Comparison of ENCODE assay signal across 36 cellular contexts in genomic region chr4:42395595-42395994, GRCh38. TPM values are rescaled to one million over a fixed set of nuclear protein-coding genes. Genes with fewer than 3 reads are reported as not detected.
"Had no signal": no experiment of that assay in that cellular context is flagged by ENCODE, and none has a peak within 500 bp of the region (broad histone marks: within the 10 kb centered on the region; RNA-seq: fewer than 3 reads in every experiment).

No MANE protein-coding gene starts in this region.

- H3K27ac Mint-ChIP-seq: activated CD4-positive, alpha-beta memory T cell treated with anti-CD3 and anti-CD28 coated beads, Interleukin-2, amount 10 ng/mL, durations not matched to agents 7 days and 5 days; activated CD4-positive, alpha-beta T cell treated with anti-CD3 and anti-CD28 coated beads for 36 hours; activated CD4-positive, alpha-beta T cell treated with anti-CD3 and anti-CD28 coated beads, Interleukin-2, amount 10 ng/mL, durations not matched to agents 7 days and 5 days; activated CD8-positive, alpha-beta memory T cell treated with anti-CD3 and anti-CD28 coated beads, Interleukin-2, amount 10 ng/mL, durations not matched to agents 7 days and 5 days; activated CD8-positive, alpha-beta T cell treated with anti-CD3 and anti-CD28 coated beads, Interleukin-2, amount 10 ng/mL, durations not matched to agents 7 days and 5 days; activated naive CD4-positive, alpha-beta T cell treated with anti-CD3 and anti-CD28 coated beads, Interleukin-2, amount 10 ng/mL, durations not matched to agents 7 days and 5 days; activated naive CD4-positive, alpha-beta T cell treated with anti-CD3 and anti-CD28 coated beads, Interleukin-2, amount 50 U/mL, for 24 hours; activated naive CD8-positive, alpha-beta T cell; activated naive CD8-positive, alpha-beta T cell treated with anti-CD3 and anti-CD28 coated beads, Interleukin-2, amount 10 ng/mL, durations not matched to agents 7 days and 5 days; activated naive CD8-positive, alpha-beta T cell treated with anti-CD3 and anti-CD28 coated beads, Interleukin-2, amount 50 U/mL, for 24 hours; activated T-cell treated with anti-CD3 and anti-CD28 coated beads, Interleukin-2, amount 50 U/mL, for 24 hours; activated T-cell treated with anti-CD3 and anti-CD28 coated beads, Interleukin-2, amount 50 U/mL, for 72 hours; activated T-helper 1 cell treated with anti-CD3 and anti-CD28 coated beads, Interleukin-12 subunit alpha, Interleukin-12 subunit beta, Interleukin-2, Interleukin-4 antibody, amounts not matched to agents 30 ng/mL and 10 ng/mL and 1 ng/mL, durations not matched to agents 14 hours and 24 hours and 36 hours; activated T-helper 17 cell treated with anti-CD3 and anti-CD28 coated beads, Interleukin-2, amount 50 U/mL, for 72 hours; T-helper 2 cell treated with Interferon-gamma antibody and Interleukin-4, amounts not matched to agents 5 μg/mL and 100 μg/mL, for 36 hours; WTC11 had no signal

- ATAC-seq: activated CD4-positive, alpha-beta T cell treated with anti-CD3 and anti-CD28 coated beads for 36 hours; activated CD4-positive, CD25-positive, alpha-beta regulatory T cell treated with anti-CD3 and anti-CD28 coated beads, Interleukin-2, amount 50 U/mL, for 24 hours; activated CD8-positive, alpha-beta memory T cell treated with anti-CD3 and anti-CD28 coated beads, Interleukin-2, amount 10 ng/mL, durations not matched to agents 7 days and 5 days; activated CD8-positive, alpha-beta T cell treated with anti-CD3 and anti-CD28 coated beads, Interleukin-2, amount 10 ng/mL, durations not matched to agents 7 days and 5 days; activated naive CD8-positive, alpha-beta T cell treated with anti-CD3 and anti-CD28 coated beads, Interleukin-2, amount 50 U/mL, for 24 hours; activated T-cell treated with anti-CD3 and anti-CD28 coated beads, Interleukin-2, amount 50 U/mL, for 72 hours; activated T-helper 17 cell treated with anti-CD3 and anti-CD28 coated beads, Interleukin-2, amount 50 U/mL, for 72 hours; WTC11 had no signal

- H3K36me3 Mint-ChIP-seq: activated CD8-positive, alpha-beta memory T cell treated with anti-CD3 and anti-CD28 coated beads, Interleukin-2, amount 10 ng/mL, durations not matched to agents 7 days and 5 days; activated naive CD4-positive, alpha-beta T cell treated with anti-CD3 and anti-CD28 coated beads, Interleukin-2, amount 10 ng/mL, durations not matched to agents 7 days and 5 days; activated naive CD4-positive, alpha-beta T cell treated with anti-CD3 and anti-CD28 coated beads, Interleukin-2, amount 50 U/mL, for 24 hours; activated naive CD8-positive, alpha-beta T cell; activated naive CD8-positive, alpha-beta T cell treated with anti-CD3 and anti-CD28 coated beads, Interleukin-2, amount 10 ng/mL, durations not matched to agents 7 days and 5 days; WTC11 had no signal

- H3K4me1 ChIP-seq: breast epithelium had no signal

- DNase-seq: activated CD4-positive, alpha-beta memory T cell treated with anti-CD3 and anti-CD28 coated beads, Interleukin-2, amount 10 ng/mL, durations not matched to agents 7 days and 5 days; activated CD4-positive, alpha-beta T cell treated with anti-CD3 and anti-CD28 coated beads for 1 hour; activated CD4-positive, alpha-beta T cell treated with anti-CD3 and anti-CD28 coated beads for 36 hours; activated CD4-positive, alpha-beta T cell treated with anti-CD3 and anti-CD28 coated beads for 48 hours; activated CD4-positive, alpha-beta T cell treated with anti-CD3 and anti-CD28 coated beads, Interleukin-2, amount 10 ng/mL, durations not matched to agents 7 days and 5 days; activated CD4-positive, alpha-beta T cell treated with anti-CD3 and anti-CD28 coated beads, Interleukin-2, amount 50 U/mL, for 48 hours; activated CD4-positive, CD25-positive, alpha-beta regulatory T cell; activated CD8-positive, alpha-beta memory T cell treated with anti-CD3 and anti-CD28 coated beads for 24 hours; activated CD8-positive, alpha-beta memory T cell treated with anti-CD3 and anti-CD28 coated beads, Interleukin-2, amount 10 ng/mL, durations not matched to agents 7 days and 5 days; activated CD8-positive, alpha-beta memory T cell treated with anti-CD3 and anti-CD28 coated beads, Interleukin-2, amount 50 U/mL, for 48 hours; activated CD8-positive, alpha-beta T cell treated with anti-CD3 and anti-CD28 coated beads, Interleukin-2, amount 10 ng/mL, durations not matched to agents 7 days and 5 days; activated gamma-delta T cell; activated naive CD4-positive, alpha-beta T cell treated with anti-CD3 and anti-CD28 coated beads, Interleukin-2, amount 10 ng/mL, durations not matched to agents 7 days and 5 days; activated naive CD4-positive, alpha-beta T cell treated with Interleukin-2 at 50 U/mL for 16 hours; activated naive CD8-positive, alpha-beta T cell treated with anti-CD3 and anti-CD28 coated beads, Interleukin-2, amount 10 ng/mL, durations not matched to agents 7 days and 5 days; activated naive CD8-positive, alpha-beta T cell treated with anti-CD3 and anti-CD28 coated beads, Interleukin-2, amount 50 U/mL, for 24 hours; activated T-cell treated with anti-CD3 and anti-CD28 coated beads, Interleukin-2, amount 50 U/mL, for 24 hours; activated T-cell treated with anti-CD3 and anti-CD28 coated beads, Interleukin-2, amount 50 U/mL, for 72 hours; amygdala; anterior cingulate cortex; brain microvascular endothelial cell; central memory CD4-positive, alpha-beta T cell; T-helper 1 cell; T-helper 2 cell; T-helper 9 cell; WERI-Rb-1 had no signal

- H3K36me3 ChIP-seq: ascending aorta, brain microvascular endothelial cell, breast epithelium, WERI-Rb-1 had no signal

- H3K27me3 ChIP-seq: ascending aorta had no signal

- H3K4me3 ChIP-seq: breast epithelium had no signal

- H3K4me3 Mint-ChIP-seq: activated T-cell treated with anti-CD3 and anti-CD28 coated beads, Interleukin-2, amount 50 U/mL, for 24 hours had no signal

- H3K27ac ChIP-seq: ascending aorta, brain microvascular endothelial cell, breast epithelium, WERI-Rb-1 had no signal

- H3K9me3 Mint-ChIP-seq: activated CD4-positive, alpha-beta memory T cell treated with anti-CD3 and anti-CD28 coated beads, Interleukin-2, amount 10 ng/mL, durations not matched to agents 7 days and 5 days; activated CD4-positive, alpha-beta T cell treated with anti-CD3 and anti-CD28 coated beads, Interleukin-2, amount 10 ng/mL, durations not matched to agents 7 days and 5 days; activated naive CD4-positive, alpha-beta T cell treated with anti-CD3 and anti-CD28 coated beads, Interleukin-2, amount 10 ng/mL, durations not matched to agents 7 days and 5 days; activated naive CD4-positive, alpha-beta T cell treated with anti-CD3 and anti-CD28 coated beads, Interleukin-2, amount 50 U/mL, for 24 hours; activated naive CD8-positive, alpha-beta T cell treated with anti-CD3 and anti-CD28 coated beads, Interleukin-2, amount 10 ng/mL, durations not matched to agents 7 days and 5 days; activated naive CD8-positive, alpha-beta T cell treated with anti-CD3 and anti-CD28 coated beads, Interleukin-2, amount 50 U/mL, for 24 hours; activated T-cell treated with anti-CD3 and anti-CD28 coated beads, Interleukin-2, amount 50 U/mL, for 24 hours; activated T-cell treated with anti-CD3 and anti-CD28 coated beads, Interleukin-2, amount 50 U/mL, for 72 hours; activated T-helper 1 cell treated with anti-CD3 and anti-CD28 coated beads, Interleukin-12 subunit alpha, Interleukin-12 subunit beta, Interleukin-2, Interleukin-4 antibody, amounts not matched to agents 30 ng/mL and 10 ng/mL and 1 ng/mL, durations not matched to agents 14 hours and 24 hours and 36 hours; activated T-helper 17 cell treated with anti-CD3 and anti-CD28 coated beads, Interleukin-2, amount 50 U/mL, for 72 hours; T-helper 1 cell treated with Interleukin-12 subunit alpha and Interleukin-12 subunit beta and Interleukin-4 antibody, amounts not matched to agents 30 μg/mL and 1 μg/mL, for 36 hours; T-helper 2 cell treated with Interferon-gamma antibody and Interleukin-4, amounts not matched to agents 5 μg/mL and 100 μg/mL, for 36 hours; WTC11 had no signal

RNA-seq across cellular contexts. Expression of gene SHISA3, which starts 1.7 kb away (rescaled TPM):
- total RNA-seq: activated T-helper 1 cell treated with anti-CD3 and anti-CD28 coated beads, Interleukin-12 subunit alpha, Interleukin-12 subunit beta, Interleukin-2, Interleukin-4 antibody, amounts not matched to agents 30 ng/mL and 10 ng/mL and 1 ng/mL, durations not matched to agents 14 hours and 24 hours and 36 hours; activated T-helper 17 cell treated with anti-CD3 and anti-CD28 coated beads, Interleukin-2, amount 50 U/mL, for 72 hours had no signal
